Comparison of ENCODE assay signal across 8 cellular contexts in genomic region chr1:150561830-150562367, GRCh38. TPM values are rescaled to one million over a fixed set of nuclear protein-coding genes. Genes with fewer than 3 reads are reported as not detected.
DNase-seq lines count a peak whose midpoint lies in the region; ATAC-seq, FAIRE-seq and TF ChIP-seq lines count a peak whose summit lies in the region.

No MANE protein-coding gene starts in this region.

- H3K27me3 Mint-ChIP-seq in natural killer cell treated with Interleukin-12 subunit alpha and Interleukin-12 subunit beta and Interleukin-15 and Interleukin-18, amount 100 ng/mL, for 72 hours, result no peaks in the 10 kb centered on the region

- peak; percentile 60 for DNase-seq in GM19239 (ENCODE audit: insufficient read length, low spot score)
- peak; percentile 64 for DNase-seq in RCC 7860 (ENCODE audit: low spot score)
- peak; percentile 83 for DNase-seq in activated T-helper 9 cell treated with anti-CD3 and anti-CD28 coated beads, Interleukin-2, amount 50 U/mL, for 16 hours (ENCODE audit: low read depth)
- DNase-seq in fibroblast of mammary gland (ENCODE audit: low read depth), result peak; percentile 94
- DNase-seq in natural killer cell treated with Interleukin-12 subunit alpha and Interleukin-12 subunit beta and Interleukin-15 and Interleukin-18, amount 100 ng/mL, for 72 hours (ENCODE audit: low spot score), result peak; percentile 96
- DNase-seq in stimulated activated naive CD4-positive, alpha-beta T cell treated with Interleukin-2 at 50 U/mL for 16 hours (lab: John Stamatoyannopoulos, UW), result peak; percentile 90

- no peak for TF ChIP-seq CTCF in fibroblast of mammary gland (conservative IDR thresholded peaks at IDR 0.05; ENCODE audit: control insufficient read depth, insufficient read depth, low read depth, low read length)

- H3K27me3 ChIP-seq in BLaER1 treated with 17β-estradiol and CSF1 and Interleukin-3, amounts not matched to agents 10 nM and 100 nM, result no peaks in the 10 kb centered on the region
- no peaks in the 10 kb centered on the region for H3K27me3 ChIP-seq in HUES48 (ENCODE audit: control insufficient read depth, insufficient read depth, low read length)

- H3K4me3 ChIP-seq in BLaER1 treated with 17β-estradiol and CSF1 and Interleukin-3, amounts not matched to agents 10 nM and 100 nM, result peak overlapping the region; percentile 44 to 73 (median 62)
- H3K4me3 ChIP-seq in HUES48 (ENCODE audit: low read depth, low read length) (peak overlapping the region; percentile 90), fibroblast of mammary gland (ENCODE audit: control insufficient read depth, low read depth, low read length) (peak overlapping the region; percentile 51)

- peak overlapping the region; percentile 96 for H3K4me3 Mint-ChIP-seq in natural killer cell treated with Interleukin-12 subunit alpha and Interleukin-12 subunit beta and Interleukin-15 and Interleukin-18, amount 100 ng/mL, for 72 hours

- H3K36me3 Mint-ChIP-seq in natural killer cell treated with Interleukin-12 subunit alpha and Interleukin-12 subunit beta and Interleukin-15 and Interleukin-18, amount 100 ng/mL, for 72 hours, result no peaks in the 10 kb centered on the region

- peak overlapping the region; percentile 92 to 100 (median 99) for H3K4me2 ChIP-seq in BLaER1 treated with 17β-estradiol and CSF1 and Interleukin-3, amounts not matched to agents 10 nM and 100 nM

- H3K4me1 Mint-ChIP-seq in natural killer cell treated with Interleukin-12 subunit alpha and Interleukin-12 subunit beta and Interleukin-15 and Interleukin-18, amount 100 ng/mL, for 72 hours (ENCODE audit: low read depth in 2 of 2), result peaks cover 54 to 59% of the 10 kb centered on the region in 2 donors

- ATAC-seq in natural killer cell treated with Interleukin-12 subunit alpha and Interleukin-12 subunit beta and Interleukin-15 and Interleukin-18, amount 100 ng/mL, for 72 hours, result peak; percentile 82 to 85

- no peaks in the 10 kb centered on the region for H3K9me3 ChIP-seq in BLaER1 treated with 17β-estradiol and CSF1 and Interleukin-3, amounts not matched to agents 10 nM and 100 nM (replicated peaks in 1 of 11)
- H3K9me3 ChIP-seq in HUES48 (ENCODE audit: control insufficient read depth, insufficient read depth, low read length), result no peaks in the 10 kb centered on the region

- FAIRE-seq in GM19239 (lab: Jason Lieb, UNC) (no peak), RCC 7860 (lab: Jason Lieb, UNC) (peak; percentile 35)

- H3K27ac Mint-ChIP-seq in natural killer cell treated with Interleukin-12 subunit alpha and Interleukin-12 subunit beta and Interleukin-15 and Interleukin-18, amount 100 ng/mL, for 72 hours, result peak overlapping the region; percentile 98 to 100

- H4K20me1 ChIP-seq in BLaER1 treated with 17β-estradiol and CSF1 and Interleukin-3, amounts not matched to agents 10 nM and 100 nM, result peaks cover 0 to 98% (median 38%) of the 10 kb centered on the region in 11 experiments; a peak in 17 of 22 replicates

- H3K4me1 ChIP-seq in BLaER1 treated with 17β-estradiol and CSF1 and Interleukin-3, amounts not matched to agents 10 nM and 100 nM, result peaks cover 76 to 88% (median 81%) of the 10 kb centered on the region in 10 experiments
- H3K4me1 ChIP-seq in HUES48 (ENCODE audit: control insufficient read depth, insufficient read depth, low read length), result peaks cover 36% of the 10 kb centered on the region

- peaks cover 0 to 35% (median 7%) of the 10 kb centered on the region in 11 experiments; a peak in 12 of 22 replicates for H3K36me3 ChIP-seq in BLaER1 treated with 17β-estradiol and CSF1 and Interleukin-3, amounts not matched to agents 10 nM and 100 nM
- no peaks in the 10 kb centered on the region for H3K36me3 ChIP-seq in HUES48 (ENCODE audit: control insufficient read depth, insufficient read depth, low read length)

- no peaks in the 10 kb centered on the region for H3K9me3 Mint-ChIP-seq in natural killer cell treated with Interleukin-12 subunit alpha and Interleukin-12 subunit beta and Interleukin-15 and Interleukin-18, amount 100 ng/mL, for 72 hours

- peak overlapping the region; percentile 82 to 100 (median 91) for H3K27ac ChIP-seq in BLaER1 treated with 17β-estradiol and CSF1 and Interleukin-3, amounts not matched to agents 10 nM and 100 nM
- peak overlapping the region; percentile 100 for H3K27ac ChIP-seq in HUES48 (ENCODE audit: low read depth, low read length)

- H3K9ac ChIP-seq in BLaER1 treated with 17β-estradiol and CSF1 and Interleukin-3, amounts not matched to agents 10 nM and 100 nM, result peak overlapping the region; percentile 80 to 95 (median 86)
- H3K9ac ChIP-seq in HUES48 (ENCODE audit: low read depth, low read length), result peak overlapping the region; percentile 82

RNA-seq across cellular contexts. Expression of gene ADAMTSL4, which starts 12.7 kb away (rescaled TPM):
- total RNA-seq in natural killer cell treated with Interleukin-12 subunit alpha and Interleukin-12 subunit beta and Interleukin-15 and Interleukin-18, amount 100 ng/mL, for 72 hours, result 1 to 10 TPM in 1 of 2 donors, under 1 TPM in 1; 0.48 to 1.0 TPM

RNA-seq across cellular contexts. Expression of gene MCL1, which starts 17.5 kb away (rescaled TPM):
- total RNA-seq in natural killer cell treated with Interleukin-12 subunit alpha and Interleukin-12 subunit beta and Interleukin-15 and Interleukin-18, amount 100 ng/mL, for 72 hours, result 100 to 1,000 TPM; 199 to 333 TPM

RNA-seq across cellular contexts. Expression of gene FALEC, which starts 46.3 kb away (rescaled TPM):
- total RNA-seq in natural killer cell treated with Interleukin-12 subunit alpha and Interleukin-12 subunit beta and Interleukin-15 and Interleukin-18, amount 100 ng/mL, for 72 hours, result not detected

RNA-seq across cellular contexts. Expression of gene ECM1, which starts 54.0 kb away (rescaled TPM):
- total RNA-seq in natural killer cell treated with Interleukin-12 subunit alpha and Interleukin-12 subunit beta and Interleukin-15 and Interleukin-18, amount 100 ng/mL, for 72 hours, result 1 to 10 TPM; 1.2 to 1.9 TPM

Comparison
In these comparisons a context has a peak if more than half of its experiments do, and no peak if none do; other contexts are left out.
1. Peak in every context shown above with its lines: DNase-seq, ATAC-seq, H3K4me3 ChIP-seq and H3K27ac ChIP-seq.